ENCODE assay signal across 10 cellular contexts in genomic region chr18:27921904-27922541, GRCh38.
DNase-seq lines count a peak whose midpoint lies in the region; ATAC-seq lines count a peak whose summit lies in the region.
"Had no signal": no experiment of that assay in that cellular context is flagged by ENCODE, and none has a peak within 500 bp of the region (broad histone marks: within the 10 kb centered on the region; RNA-seq: fewer than 3 reads in every experiment).

No MANE protein-coding gene starts in this region.

- peak; percentile 3 for DNase-seq in Ammon's horn (ENCODE audit: low spot score)
- DNase-seq in M059J (ENCODE audit: low read depth), result peak; percentile 97
- peak; percentile 21 for DNase-seq in dedifferentiated amniotic fluid mesenchymal stem cell (ENCODE audit: extremely low spot score)
- DNase-seq in myocyte (ENCODE audit: low read depth), result peak; percentile 59
- DNase-seq in activated CD4-positive, alpha-beta T cell treated with anti-CD3 and anti-CD28 coated beads, Interleukin-2, amount 50 U/mL, for 48 hours, result no peak
- no peak for DNase-seq in activated CD4-positive, alpha-beta T cell treated with anti-CD3 and anti-CD28 coated beads for 48 hours
- DNase-seq in UCSD-AML1 (lab: John Stamatoyannopoulos, UW; ENCODE audit: unreplicated experiment), result no peak
- DNase-seq: Peyer's patch had no signal

- no peak for ATAC-seq in HG03457 (IDR thresholded peaks at IDR 0.05; ENCODE audit: unreplicated experiment)
- ATAC-seq: stimulated activated memory B cell treated with anti-CD40 and anti-IgM and Interleukin-4, amounts not matched to agents 10 μg/mL and 1 μg/mL and 100 μg/mL, for 72 hours had no signal

Comparison
In these comparisons a context has a peak if more than half of its experiments do, and no peak if none do; other contexts are left out.
1. DNase-seq: peak in Ammon's horn (single experiment), M059J (single experiment), dedifferentiated amniotic fluid mesenchymal stem cell (single experiment) and myocyte (single experiment); none in activated CD4-positive, alpha-beta T cell treated with anti-CD3 and anti-CD28 coated beads, Interleukin-2, amount 50 U/mL, for 48 hours (0 of 2), activated CD4-positive, alpha-beta T cell treated with anti-CD3 and anti-CD28 coated beads for 48 hours (single experiment) and UCSD-AML1 (single experiment).